In genomic region chr20:47187450-47188195, GRCh38 we compare ENCODE assay signal across 1 cellular context.
TF ChIP-seq lines count a peak whose summit lies in the region.

No MANE protein-coding gene starts in this region.

TF ChIP-seq in GM12878, 131 proteins besides CTCF, POLR2A, EP300 and RAD21 (continued from another document):
- TF ChIP-seq RELB (IDR thresholded peaks at IDR 0.05; ENCODE audit: low read depth) (no peak), TARDBP (IDR thresholded peaks at IDR 0.05; ENCODE audit: borderline replicate concordance) (no peak), RELA (IDR thresholded peaks at IDR 0.05; ENCODE audit: borderline replicate concordance, partially characterized antibody) (no peak), SIX5 (IDR thresholded peaks at IDR 0.05; ENCODE audit: low read depth, low read length, severe bottlenecking) (no peak), TCF12 (IDR thresholded peaks at IDR 0.05; ENCODE audit: low read depth, low read length) (no peak), MYB (IDR thresholded peaks at IDR 0.05; ENCODE audit: borderline replicate concordance, low read depth, low read length) (no peak), ELK1 (IDR thresholded peaks at IDR 0.05; ENCODE audit: low read depth, low read length) (no peak), CBX3 (IDR thresholded peaks at IDR 0.05; ENCODE audit: borderline replicate concordance, low read depth) (no peak), USF1 (IDR thresholded peaks at IDR 0.05; ENCODE audit: borderline replicate concordance, extremely low read length, insufficient read depth, low read depth, low read length) (no peak), HDAC2 (IDR thresholded peaks at IDR 0.05) (no peak)
